15 cellular contexts compared by ENCODE assay signal in the genomic region with DNA sequence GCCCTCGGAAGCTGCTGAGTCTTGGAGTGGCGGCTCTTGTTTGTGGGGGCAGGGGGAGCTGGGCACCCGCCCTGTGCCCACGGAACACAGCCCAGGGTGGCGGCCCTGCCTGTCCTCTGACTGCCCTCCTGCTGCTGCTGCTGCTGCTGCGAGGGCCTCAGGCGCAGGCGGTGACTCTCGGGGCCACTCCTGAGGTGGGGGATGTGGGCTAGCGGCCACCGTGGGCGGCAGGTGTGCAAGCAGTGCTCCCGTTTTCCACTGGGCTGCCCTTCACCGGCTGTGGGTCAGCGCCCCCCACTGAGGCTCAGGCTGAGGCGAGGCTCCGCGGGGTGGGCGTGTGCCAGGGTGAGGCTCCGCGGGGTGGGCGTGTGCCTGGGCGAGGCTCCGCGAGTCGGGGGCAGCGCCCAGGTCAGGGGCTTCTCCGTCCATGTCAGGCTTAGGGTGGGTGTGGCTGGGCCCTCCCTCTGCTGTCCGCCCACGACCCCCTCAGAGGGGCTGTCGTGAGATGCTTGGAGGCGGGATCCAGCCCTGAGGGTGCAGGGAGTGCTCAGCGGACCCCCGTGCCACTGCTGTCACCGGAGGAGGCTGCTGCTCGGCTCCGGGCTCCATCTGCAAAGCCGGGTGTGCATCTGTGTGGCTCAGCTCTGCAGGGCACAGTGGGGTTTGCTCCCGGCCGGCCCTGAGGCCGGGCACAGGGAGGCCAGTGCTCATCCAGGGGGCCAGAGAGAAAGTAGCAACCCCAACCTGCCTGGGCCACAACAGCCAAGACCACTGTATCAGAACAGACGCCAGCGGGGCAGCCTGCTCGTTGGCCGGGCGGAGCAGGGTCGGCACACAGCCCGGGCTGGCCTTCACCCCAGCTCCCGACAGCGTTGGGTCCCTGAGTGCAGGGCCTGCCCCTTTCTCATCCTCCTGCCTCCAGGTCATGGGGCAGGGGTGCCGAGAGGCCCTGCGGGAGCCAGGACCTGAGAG.
"Had no signal": no experiment of that assay in that cellular context is flagged by ENCODE, and none has a peak within 500 bp of the region (broad histone marks: within the 10 kb centered on the region; RNA-seq: fewer than 3 reads in every experiment).

No MANE protein-coding gene starts in this region.

- H3K27ac ChIP-seq: psoas muscle, tibial artery, uterus had no signal

- DNase-seq: activated CD4-positive, alpha-beta T cell treated with anti-CD3 and anti-CD28 coated beads, Interleukin-2, amount 10 ng/mL, durations not matched to agents 7 days and 5 days; activated CD8-positive, alpha-beta memory T cell treated with anti-CD3 and anti-CD28 coated beads for 24 hours; activated naive CD4-positive, alpha-beta T cell; erythroblast; left ventricle myocardium superior; mesenchymal stem cell; nephron progenitor cell; psoas muscle; stimulated activated CD4-positive, alpha-beta T cell treated with anti-CD3 and anti-CD28 coated beads, Interleukin-1b, Interleukin-23, amount 100 ng/mL, for 48 hours; T-helper 9 cell; tibial artery; uterus had no signal

- H3K27me3 ChIP-seq: dorsolateral prefrontal cortex, tibial artery, uterus had no signal

- H3K36me3 ChIP-seq: uterus had no signal

- H3K27me3 Mint-ChIP-seq: activated CD4-positive, alpha-beta T cell treated with anti-CD3 and anti-CD28 coated beads, Interleukin-2, amount 10 ng/mL, durations not matched to agents 7 days and 5 days had no signal

- H3K9me3 ChIP-seq: psoas muscle, tibial artery, uterus had no signal

- H3K4me3 ChIP-seq: dorsolateral prefrontal cortex, psoas muscle, tibial artery, uterus had no signal

- H3K9me3 Mint-ChIP-seq: activated CD4-positive, alpha-beta T cell treated with anti-CD3 and anti-CD28 coated beads, Interleukin-2, amount 10 ng/mL, durations not matched to agents 7 days and 5 days; activated T-helper 1 cell treated with anti-CD3 and anti-CD28 coated beads, Interleukin-12 subunit alpha, Interleukin-12 subunit beta, Interleukin-2, Interleukin-4 antibody, amounts not matched to agents 30 ng/mL and 10 ng/mL and 1 ng/mL, durations not matched to agents 14 hours and 24 hours and 36 hours; nephron progenitor cell had no signal

- H3K4me3 Mint-ChIP-seq: activated CD4-positive, alpha-beta T cell treated with anti-CD3 and anti-CD28 coated beads, Interleukin-2, amount 10 ng/mL, durations not matched to agents 7 days and 5 days; activated T-helper 1 cell treated with anti-CD3 and anti-CD28 coated beads, Interleukin-12 subunit alpha, Interleukin-12 subunit beta, Interleukin-2, Interleukin-4 antibody, amounts not matched to agents 30 ng/mL and 10 ng/mL and 1 ng/mL, durations not matched to agents 14 hours and 24 hours and 36 hours; nephron progenitor cell had no signal

- H3K4me1 ChIP-seq: uterus had no signal

- ATAC-seq: left ventricle myocardium superior, psoas muscle had no signal

- H3K27ac Mint-ChIP-seq: activated CD4-positive, alpha-beta T cell treated with anti-CD3 and anti-CD28 coated beads, Interleukin-2, amount 10 ng/mL, durations not matched to agents 7 days and 5 days; activated T-helper 1 cell treated with anti-CD3 and anti-CD28 coated beads, Interleukin-12 subunit alpha, Interleukin-12 subunit beta, Interleukin-2, Interleukin-4 antibody, amounts not matched to agents 30 ng/mL and 10 ng/mL and 1 ng/mL, durations not matched to agents 14 hours and 24 hours and 36 hours had no signal

- FAIRE-seq: islet of Langerhans had no signal
